ENCODE assay signal across 8 cellular contexts in the genomic region with DNA sequence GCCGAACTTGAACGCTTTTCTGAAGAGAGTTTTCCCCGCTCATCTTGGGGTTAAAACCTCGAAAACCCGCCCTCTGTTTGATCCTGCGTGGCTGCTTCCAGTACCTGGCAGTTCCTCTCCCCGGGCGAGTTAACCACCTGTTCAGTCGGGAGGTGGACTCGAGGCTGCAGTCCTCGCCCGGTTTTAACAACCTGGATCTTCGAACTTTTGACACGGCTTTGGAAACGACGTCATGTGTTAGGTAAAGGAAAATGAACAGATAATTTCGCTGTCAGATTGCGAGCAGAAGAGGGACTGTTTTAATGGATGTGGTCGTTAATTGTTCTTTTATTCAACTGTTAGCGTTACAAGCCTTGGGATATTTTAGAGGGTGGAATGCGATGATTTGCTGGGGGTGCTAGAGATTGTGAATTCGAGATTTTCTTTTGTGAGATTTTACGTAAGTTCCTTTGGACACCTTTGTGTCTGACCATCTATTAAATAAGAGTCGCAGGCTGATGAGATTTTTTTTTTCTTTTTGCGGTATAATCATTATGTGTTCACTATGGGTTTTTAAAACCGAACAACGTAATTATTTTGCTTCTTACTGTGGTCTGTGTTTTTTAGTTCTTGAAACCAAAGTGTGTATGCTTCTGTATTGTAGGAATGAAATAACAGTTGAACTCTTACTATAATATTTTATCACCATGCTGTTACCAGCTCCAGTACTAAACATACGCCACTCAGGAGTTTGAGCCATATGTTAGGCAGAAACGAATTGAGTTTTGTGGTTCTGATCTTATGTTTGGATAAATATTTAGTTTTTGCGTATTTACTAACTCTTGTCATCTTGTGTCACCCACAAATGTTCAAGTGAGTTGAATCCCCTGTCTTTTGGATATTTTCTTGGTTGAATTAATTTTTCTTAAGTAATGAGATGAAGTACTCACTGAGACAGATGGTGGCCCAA. TPM values are rescaled to one million over a fixed set of nuclear protein-coding genes. Genes with fewer than 3 reads are reported as not detected.
DNase-seq lines count a peak whose midpoint lies in the region; ATAC-seq and TF ChIP-seq lines count a peak whose summit lies in the region.

No MANE protein-coding gene starts in this region.

- H3K27ac Mint-ChIP-seq in Calu3 (ENCODE audit: unreplicated experiment) = peak overlapping the region; percentile 94
- peak overlapping the region; percentile 99 for H3K27ac Mint-ChIP-seq in activated naive CD8-positive, alpha-beta T cell

- peak overlapping the region; percentile 65 for H3K4me3 ChIP-seq in LNCaP clone FGC (ENCODE audit: low read depth, low read length)
- peak overlapping the region; percentile 89 for H3K4me3 ChIP-seq in left ventricle myocardium inferior

- H3K27me3 ChIP-seq in left ventricle myocardium inferior (ENCODE audit: low read depth) = no peaks in the 10 kb centered on the region

- CTCF ChIA-PET in Calu3 (lab: Charles Lee) = interaction anchor here (0.6 to 1.2 kb wide), 3 partner anchors 86 to 157 kb away, joined by 3 read pairs; no protein-coding TSS in a partner anchor

- H3K4me1 ChIP-seq in left ventricle myocardium inferior = peaks cover 58% of the 10 kb centered on the region

- peaks cover 18% of the 10 kb centered on the region for H3K4me1 Mint-ChIP-seq in Calu3 (ENCODE audit: low read depth, unreplicated experiment)
- H3K4me1 Mint-ChIP-seq in activated naive CD8-positive, alpha-beta T cell (ENCODE audit: low read depth) = peaks cover 55% of the 10 kb centered on the region

- intact Hi-C loops in Calu3 (cut with micrococcal nuclease; ENCODE audit: unreplicated experiment) (loop anchor here (5.0 kb wide), 2 partner anchors 70 to 195 kb away; no protein-coding TSS in a partner anchor), left ventricle myocardium inferior (cut with micrococcal nuclease) (no loop called here)

- H3K36me3 Mint-ChIP-seq in Calu3 (ENCODE audit: insufficient read depth, unreplicated experiment) = peaks cover 42% of the 10 kb centered on the region
- peaks cover 24% of the 10 kb centered on the region for H3K36me3 Mint-ChIP-seq in activated naive CD8-positive, alpha-beta T cell

- peak; percentile 3 for ATAC-seq in GM19438 (IDR thresholded peaks at IDR 0.05; ENCODE audit: low read depth, unreplicated experiment)

- peaks cover 19% of the 10 kb centered on the region for H3K9me3 ChIP-seq in left ventricle myocardium inferior (replicated peaks)

- peak overlapping the region; percentile 87 for H3K4me3 Mint-ChIP-seq in Calu3 (ENCODE audit: low read depth, unreplicated experiment)
- peak overlapping the region; percentile 99 for H3K4me3 Mint-ChIP-seq in activated naive CD8-positive, alpha-beta T cell

- peaks cover 15% of the 10 kb centered on the region for H3K9me3 Mint-ChIP-seq in Calu3 (ENCODE audit: low read depth, unreplicated experiment)
- peaks cover 16% of the 10 kb centered on the region for H3K9me3 Mint-ChIP-seq in activated naive CD8-positive, alpha-beta T cell (ENCODE audit: low read depth)

- H3K27ac ChIP-seq in left ventricle myocardium inferior (replicated peaks) = peak overlapping the region; percentile 98

- no peaks in the 10 kb centered on the region for H3K27me3 Mint-ChIP-seq in Calu3 (ENCODE audit: unreplicated experiment)
- H3K27me3 Mint-ChIP-seq in activated naive CD8-positive, alpha-beta T cell = no peaks in the 10 kb centered on the region

- H3K36me3 ChIP-seq in left ventricle myocardium inferior = no peaks in the 10 kb centered on the region

- TF ChIP-seq CTCF in Calu3 (IDR thresholded peaks at IDR 0.05; ENCODE audit: unreplicated experiment) = no peak
- TF ChIP-seq CTCF in LNCaP clone FGC (IDR thresholded peaks at IDR 0.05; ENCODE audit: control insufficient read depth, extremely low read depth, insufficient read depth) = no peak
- TF ChIP-seq CTCF in left ventricle myocardium inferior (IDR thresholded peaks at IDR 0.05; ENCODE audit: borderline replicate concordance) = no peak
- TF ChIP-seq CTCF in GM10266 (IDR thresholded peaks at IDR 0.05; ENCODE audit: control insufficient read depth, insufficient read depth, low read depth, missing control alignments) = no peak

- DNase-seq in Calu3 (no peak), LNCaP clone FGC (ENCODE audit: low read depth) (peak; percentile 65), left ventricle myocardium inferior (no peak), putamen (ENCODE audit: low spot score) (peak; percentile 9), dedifferentiated amniotic fluid mesenchymal stem cell (ENCODE audit: extremely low spot score) (no peak), GM10266 (ENCODE audit: extremely low spot score) (no peak)

- TSS peak; percentile 57 for BruUV-seq in Calu3 (replicated peaks; lab: Mats Ljungman, UMichigan)

RNA-seq across cellular contexts. Expression of a gene that starts 1.2 kb away (rescaled TPM):
- 36.2 and 43.2 TPM in 2 replicates for total RNA-seq in Calu3 (2022)
- total RNA-seq in left ventricle myocardium inferior = 18.9 TPM

Comparison
In these comparisons a context has a peak if more than half of its experiments do, and no peak if none do; other contexts are left out.
1. DNase-seq: peak in LNCaP clone FGC (single experiment) and putamen (single experiment); none in Calu3 (single experiment), left ventricle myocardium inferior (single experiment), dedifferentiated amniotic fluid mesenchymal stem cell (single experiment) and GM10266 (single experiment).